1 cellular context compared by ENCODE assay signal in the genomic region with DNA sequence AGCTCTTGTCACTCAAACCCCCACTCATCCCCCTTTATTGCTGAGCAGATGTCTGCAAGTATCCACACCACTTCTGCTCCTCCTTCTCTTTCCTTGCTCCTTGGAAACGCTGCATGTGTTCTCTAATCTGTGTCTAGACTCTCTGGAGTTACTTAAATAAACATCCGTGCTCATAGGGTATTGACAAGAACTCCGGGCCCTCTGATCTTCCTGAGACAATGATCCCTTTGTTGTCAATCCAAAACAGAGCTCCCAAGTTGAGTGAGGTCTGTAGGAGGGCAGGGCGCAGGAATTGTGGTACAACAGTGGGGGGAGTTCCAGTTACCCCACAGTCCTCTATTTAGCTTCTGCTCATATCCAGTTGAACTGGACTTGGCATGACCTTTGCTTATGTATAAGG.
TF ChIP-seq lines count a peak whose summit lies in the region.

No MANE protein-coding gene starts in this region.

TF ChIP-seq in HepG2, 621 proteins besides CTCF, POLR2A, EP300 and RAD21 (continued from another document):
- TF ChIP-seq, protein P1, sequence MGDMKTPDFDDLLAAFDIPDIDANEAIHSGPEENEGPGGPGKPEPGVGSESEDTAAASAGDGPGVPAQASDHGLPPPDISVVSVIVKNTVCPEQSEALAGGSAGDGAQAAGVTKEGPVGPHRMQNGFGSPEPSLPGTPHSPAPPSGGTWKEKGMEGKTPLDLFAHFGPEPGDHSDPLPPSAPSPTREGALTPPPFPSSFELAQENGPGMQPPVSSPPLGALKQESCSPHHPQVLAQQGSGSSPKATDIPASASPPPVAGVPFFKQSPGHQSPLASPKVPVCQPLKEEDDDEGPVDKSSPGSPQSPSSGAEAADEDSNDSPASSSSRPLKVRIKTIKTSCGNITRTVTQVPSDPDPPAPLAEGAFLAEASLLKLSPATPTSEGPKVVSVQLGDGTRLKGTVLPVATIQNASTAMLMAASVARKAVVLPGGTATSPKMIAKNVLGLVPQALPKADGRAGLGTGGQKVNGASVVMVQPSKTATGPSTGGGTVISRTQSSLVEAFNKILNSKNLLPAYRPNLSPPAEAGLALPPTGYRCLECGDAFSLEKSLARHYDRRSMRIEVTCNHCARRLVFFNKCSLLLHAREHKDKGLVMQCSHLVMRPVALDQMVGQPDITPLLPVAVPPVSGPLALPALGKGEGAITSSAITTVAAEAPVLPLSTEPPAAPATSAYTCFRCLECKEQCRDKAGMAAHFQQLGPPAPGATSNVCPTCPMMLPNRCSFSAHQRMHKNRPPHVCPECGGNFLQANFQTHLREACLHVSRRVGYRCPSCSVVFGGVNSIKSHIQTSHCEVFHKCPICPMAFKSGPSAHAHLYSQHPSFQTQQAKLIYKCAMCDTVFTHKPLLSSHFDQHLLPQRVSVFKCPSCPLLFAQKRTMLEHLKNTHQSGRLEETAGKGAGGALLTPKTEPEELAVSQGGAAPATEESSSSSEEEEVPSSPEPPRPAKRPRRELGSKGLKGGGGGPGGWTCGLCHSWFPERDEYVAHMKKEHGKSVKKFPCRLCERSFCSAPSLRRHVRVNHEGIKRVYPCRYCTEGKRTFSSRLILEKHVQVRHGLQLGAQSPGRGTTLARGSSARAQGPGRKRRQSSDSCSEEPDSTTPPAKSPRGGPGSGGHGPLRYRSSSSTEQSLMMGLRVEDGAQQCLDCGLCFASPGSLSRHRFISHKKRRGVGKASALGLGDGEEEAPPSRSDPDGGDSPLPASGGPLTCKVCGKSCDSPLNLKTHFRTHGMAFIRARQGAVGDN (CRISPR knock-in tag; IDR thresholded peaks at IDR 0.05), result no peak
- no peak for TF ChIP-seq RBM22 (optimal IDR thresholded peaks at IDR 0.05; ENCODE audit: low read length)
- TF ChIP-seq, protein P2, sequence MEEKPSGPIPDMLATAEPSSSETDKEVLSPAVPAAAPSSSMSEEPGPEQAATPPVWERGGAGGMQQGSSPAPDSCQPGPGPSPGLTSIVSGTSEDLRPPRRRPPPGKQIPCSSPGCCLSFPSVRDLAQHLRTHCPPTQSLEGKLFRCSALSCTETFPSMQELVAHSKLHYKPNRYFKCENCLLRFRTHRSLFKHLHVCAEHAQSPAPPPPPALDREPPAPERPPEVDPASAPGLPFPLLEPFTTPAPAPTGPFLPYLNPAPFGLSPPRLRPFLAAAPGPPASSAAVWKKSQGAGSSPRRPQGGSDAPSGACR (CRISPR knock-in tag; IDR thresholded peaks at IDR 0.05), result no peak
- no peak for TF ChIP-seq ZSCAN21 (CRISPR knock-in tag; IDR thresholded peaks at IDR 0.05; ENCODE audit: borderline replicate concordance)
- TF ChIP-seq ZFP82 (CRISPR knock-in tag; IDR thresholded peaks at IDR 0.05; ENCODE audit: borderline replicate concordance), result no peak
- TF ChIP-seq, protein P3, sequence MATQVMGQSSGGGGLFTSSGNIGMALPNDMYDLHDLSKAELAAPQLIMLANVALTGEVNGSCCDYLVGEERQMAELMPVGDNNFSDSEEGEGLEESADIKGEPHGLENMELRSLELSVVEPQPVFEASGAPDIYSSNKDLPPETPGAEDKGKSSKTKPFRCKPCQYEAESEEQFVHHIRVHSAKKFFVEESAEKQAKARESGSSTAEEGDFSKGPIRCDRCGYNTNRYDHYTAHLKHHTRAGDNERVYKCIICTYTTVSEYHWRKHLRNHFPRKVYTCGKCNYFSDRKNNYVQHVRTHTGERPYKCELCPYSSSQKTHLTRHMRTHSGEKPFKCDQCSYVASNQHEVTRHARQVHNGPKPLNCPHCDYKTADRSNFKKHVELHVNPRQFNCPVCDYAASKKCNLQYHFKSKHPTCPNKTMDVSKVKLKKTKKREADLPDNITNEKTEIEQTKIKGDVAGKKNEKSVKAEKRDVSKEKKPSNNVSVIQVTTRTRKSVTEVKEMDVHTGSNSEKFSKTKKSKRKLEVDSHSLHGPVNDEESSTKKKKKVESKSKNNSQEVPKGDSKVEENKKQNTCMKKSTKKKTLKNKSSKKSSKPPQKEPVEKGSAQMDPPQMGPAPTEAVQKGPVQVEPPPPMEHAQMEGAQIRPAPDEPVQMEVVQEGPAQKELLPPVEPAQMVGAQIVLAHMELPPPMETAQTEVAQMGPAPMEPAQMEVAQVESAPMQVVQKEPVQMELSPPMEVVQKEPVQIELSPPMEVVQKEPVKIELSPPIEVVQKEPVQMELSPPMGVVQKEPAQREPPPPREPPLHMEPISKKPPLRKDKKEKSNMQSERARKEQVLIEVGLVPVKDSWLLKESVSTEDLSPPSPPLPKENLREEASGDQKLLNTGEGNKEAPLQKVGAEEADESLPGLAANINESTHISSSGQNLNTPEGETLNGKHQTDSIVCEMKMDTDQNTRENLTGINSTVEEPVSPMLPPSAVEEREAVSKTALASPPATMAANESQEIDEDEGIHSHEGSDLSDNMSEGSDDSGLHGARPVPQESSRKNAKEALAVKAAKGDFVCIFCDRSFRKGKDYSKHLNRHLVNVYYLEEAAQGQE (IDR thresholded peaks at IDR 0.05; ENCODE audit: borderline replicate concordance in 1 of 2, low read depth in 1 of 2, low read length in 2 of 2), result no peak
- TF ChIP-seq, protein P4, sequence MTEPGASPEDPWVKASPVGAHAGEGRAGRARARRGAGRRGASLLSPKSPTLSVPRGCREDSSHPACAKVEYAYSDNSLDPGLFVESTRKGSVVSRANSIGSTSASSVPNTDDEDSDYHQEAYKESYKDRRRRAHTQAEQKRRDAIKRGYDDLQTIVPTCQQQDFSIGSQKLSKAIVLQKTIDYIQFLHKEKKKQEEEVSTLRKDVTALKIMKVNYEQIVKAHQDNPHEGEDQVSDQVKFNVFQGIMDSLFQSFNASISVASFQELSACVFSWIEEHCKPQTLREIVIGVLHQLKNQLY (CRISPR knock-in tag; IDR thresholded peaks at IDR 0.05), result no peak
- TF ChIP-seq, protein P5, sequence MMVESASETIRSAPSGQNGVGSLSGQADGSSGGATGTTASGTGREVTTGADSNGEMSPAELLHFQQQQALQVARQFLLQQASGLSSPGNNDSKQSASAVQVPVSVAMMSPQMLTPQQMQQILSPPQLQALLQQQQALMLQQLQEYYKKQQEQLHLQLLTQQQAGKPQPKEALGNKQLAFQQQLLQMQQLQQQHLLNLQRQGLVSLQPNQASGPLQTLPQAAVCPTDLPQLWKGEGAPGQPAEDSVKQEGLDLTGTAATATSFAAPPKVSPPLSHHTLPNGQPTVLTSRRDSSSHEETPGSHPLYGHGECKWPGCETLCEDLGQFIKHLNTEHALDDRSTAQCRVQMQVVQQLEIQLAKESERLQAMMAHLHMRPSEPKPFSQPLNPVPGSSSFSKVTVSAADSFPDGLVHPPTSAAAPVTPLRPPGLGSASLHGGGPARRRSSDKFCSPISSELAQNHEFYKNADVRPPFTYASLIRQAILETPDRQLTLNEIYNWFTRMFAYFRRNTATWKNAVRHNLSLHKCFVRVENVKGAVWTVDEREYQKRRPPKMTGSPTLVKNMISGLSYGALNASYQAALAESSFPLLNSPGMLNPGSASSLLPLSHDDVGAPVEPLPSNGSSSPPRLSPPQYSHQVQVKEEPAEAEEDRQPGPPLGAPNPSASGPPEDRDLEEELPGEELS (CRISPR knock-in tag; IDR thresholded peaks at IDR 0.05), result no peak
- no peak for TF ChIP-seq MAFK (conservative IDR thresholded peaks at IDR 0.05 in 1 of 2, IDR thresholded peaks at IDR 0.05 in 1 of 2; ENCODE audit: low read length in 2 of 2)
- no peak for TF ChIP-seq HIVEP1 (CRISPR knock-in tag; IDR thresholded peaks at IDR 0.05)
- TF ChIP-seq, protein P6, sequence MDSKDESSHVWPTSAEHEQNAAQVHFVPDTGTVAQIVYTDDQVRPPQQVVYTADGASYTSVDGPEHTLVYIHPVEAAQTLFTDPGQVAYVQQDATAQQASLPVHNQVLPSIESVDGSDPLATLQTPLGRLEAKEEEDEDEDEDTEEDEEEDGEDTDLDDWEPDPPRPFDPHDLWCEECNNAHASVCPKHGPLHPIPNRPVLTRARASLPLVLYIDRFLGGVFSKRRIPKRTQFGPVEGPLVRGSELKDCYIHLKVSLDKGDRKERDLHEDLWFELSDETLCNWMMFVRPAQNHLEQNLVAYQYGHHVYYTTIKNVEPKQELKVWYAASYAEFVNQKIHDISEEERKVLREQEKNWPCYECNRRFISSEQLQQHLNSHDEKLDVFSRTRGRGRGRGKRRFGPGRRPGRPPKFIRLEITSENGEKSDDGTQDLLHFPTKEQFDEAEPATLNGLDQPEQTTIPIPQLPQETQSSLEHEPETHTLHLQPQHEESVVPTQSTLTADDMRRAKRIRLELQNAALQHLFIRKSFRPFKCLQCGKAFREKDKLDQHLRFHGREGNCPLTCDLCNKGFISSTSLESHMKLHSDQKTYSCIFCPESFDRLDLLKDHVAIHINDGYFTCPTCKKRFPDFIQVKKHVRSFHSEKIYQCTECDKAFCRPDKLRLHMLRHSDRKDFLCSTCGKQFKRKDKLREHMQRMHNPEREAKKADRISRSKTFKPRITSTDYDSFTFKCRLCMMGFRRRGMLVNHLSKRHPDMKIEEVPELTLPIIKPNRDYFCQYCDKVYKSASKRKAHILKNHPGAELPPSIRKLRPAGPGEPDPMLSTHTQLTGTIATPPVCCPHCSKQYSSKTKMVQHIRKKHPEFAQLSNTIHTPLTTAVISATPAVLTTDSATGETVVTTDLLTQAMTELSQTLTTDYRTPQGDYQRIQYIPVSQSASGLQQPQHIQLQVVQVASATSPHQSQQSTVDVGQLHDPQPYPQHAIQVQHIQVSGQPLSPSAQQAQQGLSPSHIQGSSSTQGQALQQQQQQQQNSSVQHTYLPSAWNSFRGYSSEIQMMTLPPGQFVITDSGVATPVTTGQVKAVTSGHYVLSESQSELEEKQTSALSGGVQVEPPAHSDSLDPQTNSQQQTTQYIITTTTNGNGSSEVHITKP (CRISPR knock-in tag; IDR thresholded peaks at IDR 0.05; ENCODE audit: low read depth), result 0 out of 2 replicates have a peak, but pooled peaks have one; percentile 28
- no peak for TF ChIP-seq U2AF1 (optimal IDR thresholded peaks at IDR 0.05; ENCODE audit: low read depth, low read length)
- TF ChIP-seq, protein P7, sequence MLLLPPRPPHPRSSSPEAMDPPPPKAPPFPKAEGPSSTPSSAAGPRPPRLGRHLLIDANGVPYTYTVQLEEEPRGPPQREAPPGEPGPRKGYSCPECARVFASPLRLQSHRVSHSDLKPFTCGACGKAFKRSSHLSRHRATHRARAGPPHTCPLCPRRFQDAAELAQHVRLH (CRISPR knock-in tag; IDR thresholded peaks at IDR 0.05; ENCODE audit: borderline replicate concordance, low read depth), result no peak
- no peak for TF ChIP-seq POLR2AphosphoS2 (IDR thresholded peaks at IDR 0.05; ENCODE audit: low read depth, low read length)
- TF ChIP-seq SMAD1 (CRISPR knock-in tag; IDR thresholded peaks at IDR 0.05; ENCODE audit: borderline replicate concordance, low read depth), result no peak
- no peak for TF ChIP-seq NFYC (CRISPR knock-in tag; IDR thresholded peaks at IDR 0.05)
- TF ChIP-seq NFE2 (CRISPR knock-in tag; IDR thresholded peaks at IDR 0.05), result no peak
- no peak for TF ChIP-seq HOXA3 (CRISPR knock-in tag; IDR thresholded peaks at IDR 0.05)
- no peak for TF ChIP-seq SOX6 (IDR thresholded peaks at IDR 0.05)
- TF ChIP-seq SOX6 (CRISPR knock-in tag; IDR thresholded peaks at IDR 0.05), result peak; percentile 26; the same call in 1 of the 2 replicates
- TF ChIP-seq ETV6 (CRISPR knock-in tag; conservative IDR thresholded peaks at IDR 0.05), result no peak
- TF ChIP-seq JARID2 (CRISPR knock-in tag; IDR thresholded peaks at IDR 0.05; ENCODE audit: insufficient replicate concordance), result no peak
- no peak for TF ChIP-seq ZNF557 (CRISPR knock-in tag; IDR thresholded peaks at IDR 0.05)
- TF ChIP-seq, protein P8, sequence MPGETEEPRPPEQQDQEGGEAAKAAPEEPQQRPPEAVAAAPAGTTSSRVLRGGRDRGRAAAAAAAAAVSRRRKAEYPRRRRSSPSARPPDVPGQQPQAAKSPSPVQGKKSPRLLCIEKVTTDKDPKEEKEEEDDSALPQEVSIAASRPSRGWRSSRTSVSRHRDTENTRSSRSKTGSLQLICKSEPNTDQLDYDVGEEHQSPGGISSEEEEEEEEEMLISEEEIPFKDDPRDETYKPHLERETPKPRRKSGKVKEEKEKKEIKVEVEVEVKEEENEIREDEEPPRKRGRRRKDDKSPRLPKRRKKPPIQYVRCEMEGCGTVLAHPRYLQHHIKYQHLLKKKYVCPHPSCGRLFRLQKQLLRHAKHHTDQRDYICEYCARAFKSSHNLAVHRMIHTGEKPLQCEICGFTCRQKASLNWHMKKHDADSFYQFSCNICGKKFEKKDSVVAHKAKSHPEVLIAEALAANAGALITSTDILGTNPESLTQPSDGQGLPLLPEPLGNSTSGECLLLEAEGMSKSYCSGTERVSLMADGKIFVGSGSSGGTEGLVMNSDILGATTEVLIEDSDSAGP (CRISPR knock-in tag; IDR thresholded peaks at IDR 0.05; ENCODE audit: borderline replicate concordance), result no peak
- TF ChIP-seq IRX3 (CRISPR knock-in tag; IDR thresholded peaks at IDR 0.05; ENCODE audit: borderline replicate concordance, low read depth), result no peak
- TF ChIP-seq TOE1 (CRISPR knock-in tag; IDR thresholded peaks at IDR 0.05), result no peak
- TF ChIP-seq ZNF451 (CRISPR knock-in tag; IDR thresholded peaks at IDR 0.05), result no peak
- TF ChIP-seq, protein P9, sequence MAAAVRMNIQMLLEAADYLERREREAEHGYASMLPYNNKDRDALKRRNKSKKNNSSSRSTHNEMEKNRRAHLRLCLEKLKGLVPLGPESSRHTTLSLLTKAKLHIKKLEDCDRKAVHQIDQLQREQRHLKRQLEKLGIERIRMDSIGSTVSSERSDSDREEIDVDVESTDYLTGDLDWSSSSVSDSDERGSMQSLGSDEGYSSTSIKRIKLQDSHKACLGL (CRISPR knock-in tag; IDR thresholded peaks at IDR 0.05), result no peak
- no peak for TF ChIP-seq SNAI1 (CRISPR knock-in tag; IDR thresholded peaks at IDR 0.05; ENCODE audit: borderline replicate concordance)
- no peak for TF ChIP-seq ZNF121 (CRISPR knock-in tag; IDR thresholded peaks at IDR 0.05)
- TF ChIP-seq ETV5 (CRISPR knock-in tag; IDR thresholded peaks at IDR 0.05; ENCODE audit: borderline replicate concordance), result no peak
- TF ChIP-seq MYC (CRISPR knock-in tag; IDR thresholded peaks at IDR 0.05; ENCODE audit: borderline replicate concordance), result no peak
- TF ChIP-seq ZNF572 (CRISPR knock-in tag; IDR thresholded peaks at IDR 0.05), result no peak
